9 cellular contexts compared by ENCODE assay signal in genomic region chr16:57265850-57266530, GRCh38. TPM values are rescaled to one million over a fixed set of nuclear protein-coding genes. Genes with fewer than 3 reads are reported as not detected.
DNase-seq lines count a peak whose midpoint lies in the region; ATAC-seq, FAIRE-seq and TF ChIP-seq lines count a peak whose summit lies in the region.
"Had no signal": no experiment of that assay in that cellular context is flagged by ENCODE, and none has a peak within 500 bp of the region (broad histone marks: within the 10 kb centered on the region; RNA-seq: fewer than 3 reads in every experiment).

No MANE protein-coding gene starts in this region.

- H3K27ac Mint-ChIP-seq in glutamatergic neuron (ENCODE audit: unreplicated experiment), result no peak overlapping the region

- peaks cover 52 to 59% (median 56%) of the 10 kb centered on the region in 3 donors for H3K4me1 ChIP-seq in pancreas

- no peak for TF ChIP-seq CTCF in fibroblast of pulmonary artery (IDR thresholded peaks at IDR 0.05; ENCODE audit: low read length, missing control alignments)
- no peak for TF ChIP-seq CTCF in pancreas (IDR thresholded peaks at IDR 0.05)
- TF ChIP-seq CTCF in glutamatergic neuron (IDR thresholded peaks at IDR 0.05; ENCODE audit: partially characterized antibody, unreplicated experiment), result no peak

- peak; percentile 77 to 83 (median 80) for ATAC-seq in pancreas
- no peak for ATAC-seq in GM18511 (IDR thresholded peaks at IDR 0.05; ENCODE audit: unreplicated experiment)
- ATAC-seq in GM21526 (IDR thresholded peaks at IDR 0.05; ENCODE audit: low FRiP score, unreplicated experiment), result no peak

- no peak overlapping the region for H3K4me3 Mint-ChIP-seq in glutamatergic neuron (ENCODE audit: unreplicated experiment)

- no peaks in the 10 kb centered on the region for H3K36me3 ChIP-seq in pancreas
- H3K36me3 ChIP-seq: neutrophil had no signal

- H3K9me3 Mint-ChIP-seq in glutamatergic neuron (ENCODE audit: unreplicated experiment), result peaks cover 6% of the 10 kb centered on the region

- peaks cover 3% of the 10 kb centered on the region for H3K27me3 Mint-ChIP-seq in glutamatergic neuron (ENCODE audit: unreplicated experiment)

- H3K27me3 ChIP-seq in pancreas, result no peaks in the 10 kb centered on the region
- H3K27me3 ChIP-seq: neutrophil had no signal

- DNase-seq in D341Med (ENCODE audit: low spot score) (peak; percentile 27), SK-N-DZ (ENCODE audit: low spot score) (peak; percentile 55), fibroblast of pulmonary artery (ENCODE audit: low read depth) (peak; percentile 45), pancreas (peak; percentile 77 to 93 (median 86)), glutamatergic neuron (no peak), NCI-H1436 (lab: John Stamatoyannopoulos, UW) (no peak)

- no peaks in the 10 kb centered on the region for H3K9me3 ChIP-seq in pancreas
- H3K9me3 ChIP-seq: neutrophil had no signal

- FAIRE-seq in pancreas (lab: Jason Lieb, UNC), result no peak

- intact Hi-C loops in pancreas (cut with DNase I), result no loop called here

- peaks cover 3% of the 10 kb centered on the region for H3K4me1 Mint-ChIP-seq in glutamatergic neuron (ENCODE audit: low read depth, unreplicated experiment)

- peak overlapping the region; percentile 49 to 87 (median 78) for H3K27ac ChIP-seq in pancreas
- H3K27ac ChIP-seq: neutrophil had no signal

- H3K4me3 ChIP-seq in fibroblast of pulmonary artery (replicated peaks; ENCODE audit: low read depth, low read length) (no peak overlapping the region), pancreas (no peak overlapping the region)

- 13 to 14% methylated on average over 16 of the region's 16 CpGs for WGBS in pancreas, 2 donors

- no peaks in the 10 kb centered on the region for H3K36me3 Mint-ChIP-seq in glutamatergic neuron (ENCODE audit: unreplicated experiment)

RNA-seq across cellular contexts. Expression of gene PLLP, which starts 18.5 kb away (rescaled TPM):
- polyA plus RNA-seq in SK-N-DZ (2014; cell fraction: cytosol; rRNA removed), result 1.3 and 3.9 TPM in 2 replicates
- polyA plus RNA-seq in SK-N-DZ (2014; cell fraction: nucleus; rRNA removed), result 1.8 and 2.1 TPM in 2 replicates
- total RNA-seq in pancreas (10 to 100 TPM; 10.8 to 29.9 (median 22.5) TPM), glutamatergic neuron (ENCODE audit: unreplicated experiment) (not detected)
- 10 to 100 TPM; 22.2 to 34.3 TPM for polyA plus RNA-seq in pancreas

RNA-seq across cellular contexts. Expression of gene ARL2BP, which starts 20.9 kb away (rescaled TPM):
- 94.3 and 103 TPM in 2 replicates for polyA plus RNA-seq in SK-N-DZ (2014; cell fraction: cytosol; rRNA removed)
- 43.5 and 43.9 TPM in 2 replicates for polyA plus RNA-seq in SK-N-DZ (2014; cell fraction: nucleus; rRNA removed)
- total RNA-seq in pancreas (10 to 100 TPM; 12.3 to 22.5 (median 14.7) TPM), glutamatergic neuron (ENCODE audit: unreplicated experiment) (38.4 TPM)
- polyA plus RNA-seq in pancreas, result 10 to 100 TPM; 10.8 to 20.2 TPM

Comparison
In these comparisons a context has a peak if more than half of its experiments do, and no peak if none do; other contexts are left out.
1. DNase-seq: peak in D341Med (single experiment), SK-N-DZ (single experiment), fibroblast of pulmonary artery (single experiment) and pancreas (6 of 6); none in glutamatergic neuron (single experiment) and NCI-H1436 (single experiment).
2. ATAC-seq: peak in pancreas (4 of 4); none in GM18511 (single experiment) and GM21526 (single experiment).
3. RNA of gene PLLP, which starts 18.5 kb away (total RNA-seq): 10.8 to 29.9 TPM in pancreas; not detected in glutamatergic neuron (single experiment); every median in the first group is over 10 times any median in the second.